Comparison of ENCODE assay signal across 32 cellular contexts in the genomic region with DNA sequence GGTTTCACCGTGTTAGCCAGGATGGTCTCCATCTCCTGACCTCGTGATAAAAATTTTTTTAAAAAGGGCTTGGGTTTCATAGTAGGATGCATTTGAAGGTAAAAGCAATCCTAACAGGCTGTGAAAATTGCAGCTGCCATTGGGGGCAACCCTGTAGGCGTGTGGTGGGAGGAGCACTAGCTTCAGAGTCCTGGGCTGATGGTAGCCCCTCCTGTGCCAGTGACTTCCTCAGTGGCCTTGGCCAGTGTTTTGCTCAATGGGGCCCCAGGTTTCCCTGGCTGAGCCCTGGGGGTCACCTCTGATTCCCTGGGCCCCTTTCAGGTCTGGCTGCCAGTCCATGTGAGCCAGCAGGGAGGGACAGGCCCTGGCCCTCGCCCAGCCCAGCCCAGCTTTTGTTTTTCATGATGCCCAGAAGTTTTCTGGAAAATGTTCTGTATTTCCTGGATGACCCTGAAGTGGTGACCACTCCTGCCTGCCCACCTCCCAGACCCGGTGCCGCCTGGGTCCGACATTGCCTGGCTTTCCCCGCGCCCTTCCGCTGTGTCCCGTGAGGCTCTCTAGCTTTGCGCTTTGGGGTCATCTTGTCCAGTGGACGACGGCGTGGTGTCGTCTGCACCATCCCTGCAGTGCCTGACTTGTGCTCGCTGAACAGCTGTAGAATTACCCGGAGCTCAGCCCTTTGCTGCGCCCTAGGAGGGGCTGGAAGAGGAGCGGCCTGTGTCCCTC.
"Had no signal": no experiment of that assay in that cellular context is flagged by ENCODE, and none has a peak within 500 bp of the region (broad histone marks: within the 10 kb centered on the region; RNA-seq: fewer than 3 reads in every experiment).

No MANE protein-coding gene starts in this region.

- ATAC-seq: left colon; pancreas; stimulated activated naive B cell treated with anti-CD40 and anti-IgM and Interleukin-4, amounts not matched to agents 10 μg/mL and 1 μg/mL and 100 μg/mL, for 72 hours had no signal

- H3K4me1 Mint-ChIP-seq: nephron had no signal

- H3K4me3 ChIP-seq: adrenal gland, esophagus squamous epithelium, pancreas, prostate gland, sigmoid colon, stomach, suprapubic skin, tibial nerve had no signal

- H3K9me3 Mint-ChIP-seq: stimulated activated naive B cell treated with anti-CD40 and anti-IgM and Interleukin-4, amounts not matched to agents 10 μg/mL and 1 μg/mL and 100 μg/mL, for 72 hours had no signal

- H3K9me3 ChIP-seq: adrenal gland, esophagus squamous epithelium, pancreas, prostate gland, suprapubic skin had no signal

- H3K36me3 ChIP-seq: prostate gland had no signal

- H3K4me3 Mint-ChIP-seq: activated naive CD4-positive, alpha-beta T cell treated with anti-CD3 and anti-CD28 coated beads for 36 hours; activated naive CD8-positive, alpha-beta T cell treated with anti-CD3 and anti-CD28 coated beads for 36 hours; activated T-helper 1 cell treated with anti-CD3 and anti-CD28 coated beads, Interleukin-12 subunit alpha, Interleukin-12 subunit beta, Interleukin-2, Interleukin-4 antibody, amounts not matched to agents 30 ng/mL and 10 ng/mL and 1 ng/mL, durations not matched to agents 14 hours and 24 hours and 36 hours; nephron; stimulated activated naive B cell treated with anti-CD40 and anti-IgM and Interleukin-4, amounts not matched to agents 10 μg/mL and 1 μg/mL and 100 μg/mL, for 72 hours had no signal

- DNase-seq: activated CD4-positive, alpha-beta T cell treated with anti-CD3 and anti-CD28 coated beads for 4 hours; activated CD4-positive, alpha-beta T cell treated with anti-CD3 and anti-CD28 coated beads, Interleukin-2, amount 50 U/mL, for 48 hours; activated CD4-positive, CD25-positive, alpha-beta regulatory T cell; activated CD8-positive, alpha-beta memory T cell treated with anti-CD3 and anti-CD28 coated beads, Interleukin-2, amount 50 U/mL, for 4 hours; activated effector memory CD4-positive, alpha-beta T cell treated with anti-CD3 and anti-CD28 coated beads, Interleukin-2, amount 50 U/mL, for 16 hours; activated naive CD4-positive, alpha-beta T cell treated with anti-CD3 and anti-CD28 coated beads for 36 hours; activated naive CD8-positive, alpha-beta T cell treated with anti-CD3 and anti-CD28 coated beads for 36 hours; activated T-cell treated with anti-CD3 and anti-CD28 coated beads, Interleukin-2, amount 50 U/mL, for 1 hour; adrenal gland; aorta; brain microvascular endothelial cell; caudate nucleus; esophagus squamous epithelium; foreskin melanocyte; hippocampal formation; kidney; left colon; mammary epithelial cell; pancreas; retina; sigmoid colon; small intestine; stimulated activated CD4-positive, alpha-beta T cell treated with anti-CD3 and anti-CD28 coated beads, Interleukin-15, amount 100 ng/mL, for 24 hours; stimulated activated CD4-positive, alpha-beta T cell treated with anti-CD3 and anti-CD28 coated beads, Interleukin-2, amount 100 ng/mL, for 24 hours; stimulated activated naive B cell treated with anti-CD40 and anti-IgM and Interleukin-4, amounts not matched to agents 10 μg/mL and 1 μg/mL and 100 μg/mL, for 72 hours; stomach had no signal

- H3K27me3 Mint-ChIP-seq: activated naive CD8-positive, alpha-beta T cell treated with anti-CD3 and anti-CD28 coated beads for 36 hours; stimulated activated naive B cell treated with anti-CD40 and anti-IgM and Interleukin-4, amounts not matched to agents 10 μg/mL and 1 μg/mL and 100 μg/mL, for 72 hours had no signal

- FAIRE-seq: kidney, pancreas, small intestine had no signal

- H3K27me3 ChIP-seq: adrenal gland, brain microvascular endothelial cell, esophagus squamous epithelium, pancreas, sigmoid colon, stomach, suprapubic skin, tibial nerve had no signal

- H3K27ac Mint-ChIP-seq: activated naive CD4-positive, alpha-beta T cell treated with anti-CD3 and anti-CD28 coated beads for 36 hours; activated naive CD8-positive, alpha-beta T cell treated with anti-CD3 and anti-CD28 coated beads for 36 hours; activated T-helper 1 cell treated with anti-CD3 and anti-CD28 coated beads, Interleukin-12 subunit alpha, Interleukin-12 subunit beta, Interleukin-2, Interleukin-4 antibody, amounts not matched to agents 30 ng/mL and 10 ng/mL and 1 ng/mL, durations not matched to agents 14 hours and 24 hours and 36 hours; nephron; stimulated activated naive B cell treated with anti-CD40 and anti-IgM and Interleukin-4, amounts not matched to agents 10 μg/mL and 1 μg/mL and 100 μg/mL, for 72 hours had no signal

- H3K4me1 ChIP-seq: pancreas, prostate gland had no signal

- H3K27ac ChIP-seq: adrenal gland, brain microvascular endothelial cell, epithelial cell of prostate, esophagus squamous epithelium, pancreas, prostate gland, sigmoid colon, suprapubic skin, tibial nerve had no signal
